In genomic region chr2:6919912-6920905, GRCh38 we compare ENCODE assay signal across 15 cellular contexts. TPM values are rescaled to one million over a fixed set of nuclear protein-coding genes. Genes with fewer than 3 reads are reported as not detected.
A peak's percentile ranks its signal among the peaks of the same experiment; 100 is the strongest.
DNase-seq lines count a peak whose midpoint lies in the region; ATAC-seq and TF ChIP-seq lines count a peak whose summit lies in the region.
"Had no signal": no experiment of that assay in that cellular context is flagged by ENCODE, and none has a peak within 500 bp of the region (broad histone marks: within the 10 kb centered on the region; RNA-seq: fewer than 3 reads in every experiment).

No MANE protein-coding gene starts in this region.

- no peaks in the 10 kb centered on the region for H3K9me3 Mint-ChIP-seq in activated CD4-positive, alpha-beta T cell treated with anti-CD3 and anti-CD28 coated beads for 36 hours (ENCODE audit: low read depth)
- H3K9me3 Mint-ChIP-seq in activated CD8-positive, alpha-beta T cell treated with anti-CD3 and anti-CD28 coated beads for 36 hours = no peaks in the 10 kb centered on the region

- 53 to 71% (median 69%) methylated on average over 13 of the region's 13 CpGs for WGBS in spleen, 5 donors

- DNase-seq in activated CD4-positive, alpha-beta T cell treated with anti-CD3 and anti-CD28 coated beads for 36 hours = no peak
- DNase-seq in activated CD4-positive, alpha-beta T cell treated with anti-CD3 and anti-CD28 coated beads for 48 hours = no peak
- no peak for DNase-seq in activated CD8-positive, alpha-beta T cell treated with anti-CD3 and anti-CD28 coated beads for 36 hours
- DNase-seq in iris pigment epithelial cell (ENCODE audit: low read depth) (peak; percentile 25), spleen (no peak), DMS53 (lab: John Stamatoyannopoulos, UW) (no peak)
- DNase-seq: NCI-H1105 treated with DMSO at 0.1 percent for 48 hours, NCI-H526 had no signal

- no peak for ATAC-seq in activated CD4-positive, alpha-beta T cell treated with anti-CD3 and anti-CD28 coated beads for 36 hours
- no peak for ATAC-seq in activated CD8-positive, alpha-beta T cell treated with anti-CD3 and anti-CD28 coated beads for 36 hours
- ATAC-seq in GM19328 (IDR thresholded peaks at IDR 0.05; ENCODE audit: unreplicated experiment) = no peak
- no peak for ATAC-seq in GM19324 (IDR thresholded peaks at IDR 0.05; ENCODE audit: low FRiP score, unreplicated experiment)
- ATAC-seq: A549 had no signal

- H3K27me3 Mint-ChIP-seq in activated CD4-positive, alpha-beta T cell treated with anti-CD3 and anti-CD28 coated beads for 36 hours = no peaks in the 10 kb centered on the region
- H3K27me3 Mint-ChIP-seq in activated CD8-positive, alpha-beta T cell treated with anti-CD3 and anti-CD28 coated beads for 36 hours = no peaks in the 10 kb centered on the region

- H3K36me3 ChIP-seq in spleen = peaks cover 0 to 6% (median 0%) of the 10 kb centered on the region in 6 donors
- H3K36me3 ChIP-seq: SJCRH30, tibial nerve had no signal

- H3K4me1 ChIP-seq in spleen = peaks cover 24 to 91% (median 77%) of the 10 kb centered on the region in 6 donors
- H3K4me1 ChIP-seq: SJCRH30 had no signal

- H3K27ac ChIP-seq in spleen = peak overlapping the region; percentile 41 to 94 (median 73)
- H3K27ac ChIP-seq: A549, SJCRH30 had no signal

- no peaks in the 10 kb centered on the region for H3K9me3 ChIP-seq in spleen
- H3K9me3 ChIP-seq: A549, SJCRH30, tibial nerve had no signal

- peaks cover 79% of the 10 kb centered on the region for H3K4me1 Mint-ChIP-seq in activated CD4-positive, alpha-beta T cell treated with anti-CD3 and anti-CD28 coated beads for 36 hours
- peaks cover 62% of the 10 kb centered on the region for H3K4me1 Mint-ChIP-seq in activated CD8-positive, alpha-beta T cell treated with anti-CD3 and anti-CD28 coated beads for 36 hours (ENCODE audit: low read depth)

- H3K27me3 ChIP-seq in spleen (replicated peaks in 1 of 7) = peaks cover 0 to 8% (median 0%) of the 10 kb centered on the region in 7 donors
- H3K27me3 ChIP-seq: SJCRH30, tibial nerve had no signal

- H3K4me3 Mint-ChIP-seq in activated CD4-positive, alpha-beta T cell treated with anti-CD3 and anti-CD28 coated beads for 36 hours = peak overlapping the region; percentile 68
- peak overlapping the region; percentile 74 for H3K4me3 Mint-ChIP-seq in activated CD8-positive, alpha-beta T cell treated with anti-CD3 and anti-CD28 coated beads for 36 hours

- no peak for TF ChIP-seq POLR2A in spleen (IDR thresholded peaks at IDR 0.05)

- peak overlapping the region in 2 of 8 donors; percentile 70 to 77 for H3K4me3 ChIP-seq in spleen
- H3K4me3 ChIP-seq: A549, SJCRH30, tibial nerve had no signal

- CTCF ChIA-PET in activated CD4-positive, alpha-beta T cell treated with anti-CD3 and anti-CD28 coated beads for 36 hours (lab: Charles Lee) = interaction anchor here (0.8 to 3.0 kb wide), 5 partner anchors 9 to 24 kb away, joined by 3 to 16 read pairs (median 7); no protein-coding TSS in a partner anchor
- CTCF ChIA-PET in activated CD8-positive, alpha-beta T cell treated with anti-CD3 and anti-CD28 coated beads for 36 hours (lab: Charles Lee) = interaction anchor here (0.9 to 4.1 kb wide), 11 partner anchors 9 to 124 kb away, joined by 3 to 23 read pairs (median 4); no protein-coding TSS in a partner anchor

- peaks cover 19% of the 10 kb centered on the region for H3K36me3 Mint-ChIP-seq in activated CD4-positive, alpha-beta T cell treated with anti-CD3 and anti-CD28 coated beads for 36 hours (ENCODE audit: low read depth)
- H3K36me3 Mint-ChIP-seq in activated CD8-positive, alpha-beta T cell treated with anti-CD3 and anti-CD28 coated beads for 36 hours (ENCODE audit: low read depth) = peaks cover 18% of the 10 kb centered on the region

- no peak overlapping the region for H3K27ac Mint-ChIP-seq in activated CD4-positive, alpha-beta T cell treated with anti-CD3 and anti-CD28 coated beads for 36 hours
- H3K27ac Mint-ChIP-seq in activated CD8-positive, alpha-beta T cell treated with anti-CD3 and anti-CD28 coated beads for 36 hours = peak overlapping the region; percentile 45

- intact Hi-C loops in activated CD4-positive, alpha-beta T cell treated with anti-CD3 and anti-CD28 coated beads for 36 hours (cut with DNase I, micrococcal nuclease) = loop anchor here in 1 of 2 experiments (5.0 kb wide), 1 partner anchor 93 kb away; no protein-coding TSS in a partner anchor
- intact Hi-C loops in activated CD8-positive, alpha-beta T cell treated with anti-CD3 and anti-CD28 coated beads for 36 hours (cut with micrococcal nuclease) = no loop called here
- intact Hi-C loops in spleen (cut with DNase I; ENCODE audit: low total_unique reads) = loop anchor here (5.0 kb wide), 1 partner anchor 107 kb away; no protein-coding TSS in a partner anchor

- POLR2A ChIA-PET in activated CD4-positive, alpha-beta T cell treated with anti-CD3 and anti-CD28 coated beads for 36 hours (lab: Charles Lee) = no interaction called here
- POLR2A ChIA-PET in activated CD8-positive, alpha-beta T cell treated with anti-CD3 and anti-CD28 coated beads for 36 hours (lab: Charles Lee) = interaction anchor here (0.7 to 5.5 kb wide), 5 partner anchors 9 to 181 kb away, joined by 3 to 44 read pairs (median 4); no protein-coding TSS in a partner anchor

- no peak for TF ChIP-seq CTCF in activated CD8-positive, alpha-beta T cell treated with anti-CD3 and anti-CD28 coated beads for 36 hours (IDR thresholded peaks at IDR 0.05)
- no peak for TF ChIP-seq CTCF in spleen (IDR thresholded peaks at IDR 0.05 in 8 of 11, conservative IDR thresholded peaks at IDR 0.05 in 3 of 11)

RNA-seq across cellular contexts. Expression of gene RNF144A, which starts 3.0 kb away (rescaled TPM):
- 10 to 100 TPM; 38.6 to 42.7 TPM for total RNA-seq in activated CD4-positive, alpha-beta T cell treated with anti-CD3 and anti-CD28 coated beads for 36 hours
- 10 to 100 TPM; 32.6 to 36.5 TPM for total RNA-seq in activated CD8-positive, alpha-beta T cell treated with anti-CD3 and anti-CD28 coated beads for 36 hours
- total RNA-seq in spleen = 10 to 100 TPM; 42.5 to 86.6 (median 67.1) TPM
- 10 to 100 TPM in 1 of 3 donors, 1 to 10 TPM in 2; 3.8 to 12.5 (median 5.2) TPM for polyA plus RNA-seq in spleen

RNA-seq across cellular contexts. Expression of gene RSAD2, which starts 42.6 kb away (rescaled TPM):
- total RNA-seq in activated CD4-positive, alpha-beta T cell treated with anti-CD3 and anti-CD28 coated beads for 36 hours = 10 to 100 TPM in 1 of 2 experiments, 1 to 10 TPM in 1; 8.1 to 10.2 TPM
- 1 to 10 TPM; 2.8 to 3.7 TPM for total RNA-seq in activated CD8-positive, alpha-beta T cell treated with anti-CD3 and anti-CD28 coated beads for 36 hours
- total RNA-seq in spleen = 10 to 100 TPM in 5 of 7 donors, 1 to 10 TPM in 2; 6.2 to 18.6 (median 12.0) TPM
- polyA plus RNA-seq in spleen = 1 to 10 TPM; 2.1 to 4.7 (median 3.1) TPM
- total RNA-seq: H1, HT1080, SJCRH30 had no signal
- polyA plus RNA-seq: H1 had no signal

RNA-seq across cellular contexts. Expression of gene CMPK2, which starts 54.5 kb away (rescaled TPM):
- total RNA-seq in activated CD4-positive, alpha-beta T cell treated with anti-CD3 and anti-CD28 coated beads for 36 hours = 1 to 10 TPM; 6.2 to 8.7 TPM
- total RNA-seq in activated CD8-positive, alpha-beta T cell treated with anti-CD3 and anti-CD28 coated beads for 36 hours = 1 to 10 TPM; 3.2 to 4.5 TPM
- total RNA-seq in spleen = 10 to 100 TPM in 4 of 7 donors, 1 to 10 TPM in 3; 6.7 to 18.8 (median 12.0) TPM
- 1 to 10 TPM; 2.5 to 8.0 (median 4.4) TPM for polyA plus RNA-seq in spleen
- total RNA-seq: SJCRH30 had no signal
